3 cellular contexts compared by ENCODE assay signal in genomic region chr2:25692737-25693445, GRCh38.
TF ChIP-seq lines count a peak whose summit lies in the region.

No MANE protein-coding gene starts in this region.

TF ChIP-seq in A549, 52 proteins besides CTCF, POLR2A, EP300 and RAD21 (continued from another document):
- no peak for TF ChIP-seq BHLHE40 (IDR thresholded peaks at IDR 0.05; ENCODE audit: low read depth, low read length)
- no peak for TF ChIP-seq ESRRA (IDR thresholded peaks at IDR 0.05; ENCODE audit: borderline replicate concordance, low read length)
- TF ChIP-seq POLR2AphosphoS2 (conservative IDR thresholded peaks at IDR 0.05; ENCODE audit: low read length), result no peak
- TF ChIP-seq MAFK (IDR thresholded peaks at IDR 0.05; ENCODE audit: partially characterized antibody), result no peak
- TF ChIP-seq MAZ (IDR thresholded peaks at IDR 0.05; ENCODE audit: borderline replicate concordance, low read depth, low read length), result no peak
- TF ChIP-seq KDM5A (IDR thresholded peaks at IDR 0.05), result no peak
- no peak for TF ChIP-seq TFCP2L1 (CRISPR knock-in tag; IDR thresholded peaks at IDR 0.05)
- TF ChIP-seq RFX5 (IDR thresholded peaks at IDR 0.05), result no peak
- no peak for TF ChIP-seq ZNF302 (CRISPR knock-in tag; IDR thresholded peaks at IDR 0.05)
- TF ChIP-seq RARB (CRISPR knock-in tag; IDR thresholded peaks at IDR 0.05), result no peak
- TF ChIP-seq BCL3 (IDR thresholded peaks at IDR 0.05), result no peak
- TF ChIP-seq JUN (IDR thresholded peaks at IDR 0.05), result no peak
- no peak for TF ChIP-seq PBX3 (IDR thresholded peaks at IDR 0.05)
- TF ChIP-seq PHF8 (IDR thresholded peaks at IDR 0.05; ENCODE audit: borderline replicate concordance, low read depth), result no peak
- no peak for TF ChIP-seq CHD2 (IDR thresholded peaks at IDR 0.05; ENCODE audit: low read length, partially characterized antibody)

TF ChIP-seq in HCT116, 20 proteins besides CTCF, POLR2A, EP300 and RAD21 (continued from another document):
- TF ChIP-seq REST (IDR thresholded peaks at IDR 0.05; ENCODE audit: low read depth) (no peak), POLR2AphosphoS5 (IDR thresholded peaks at IDR 0.05; ENCODE audit: low read depth, low read length) (no peak), EZH2 (IDR thresholded peaks at IDR 0.05) (no peak), TCF7L2 (IDR thresholded peaks at IDR 0.05; ENCODE audit: borderline replicate concordance, extremely low read depth, insufficient read depth, insufficient read length) (no peak), JUND (IDR thresholded peaks at IDR 0.05) (no peak), CBX3 (IDR thresholded peaks at IDR 0.05; ENCODE audit: low read depth) (no peak), ATF3 (IDR thresholded peaks at IDR 0.05) (no peak), SRF (IDR thresholded peaks at IDR 0.05; ENCODE audit: low read depth) (no peak), ELF1 (IDR thresholded peaks at IDR 0.05; ENCODE audit: borderline replicate concordance, low read depth) (no peak), SIN3A (IDR thresholded peaks at IDR 0.05; ENCODE audit: low read depth) (no peak), EGR1 (IDR thresholded peaks at IDR 0.05; ENCODE audit: low read depth) (no peak), MAX (IDR thresholded peaks at IDR 0.05) (no peak), ZBTB33 (IDR thresholded peaks at IDR 0.05; ENCODE audit: extremely low read depth, insufficient replicate concordance, low read length) (no peak), ZNF274 (IDR thresholded peaks at IDR 0.05; ENCODE audit: low read depth, low read length) (no peak), YY1 (IDR thresholded peaks at IDR 0.05; ENCODE audit: extremely low read depth, insufficient replicate concordance, low read depth, low read length) (no peak), CEBPB (IDR thresholded peaks at IDR 0.05; ENCODE audit: low read depth) (no peak), FOSL1 (IDR thresholded peaks at IDR 0.05; ENCODE audit: low read depth) (no peak), SP1 (IDR thresholded peaks at IDR 0.05; ENCODE audit: low read depth) (no peak)

TF ChIP-seq in WTC11, 78 proteins besides CTCF, POLR2A, EP300 and RAD21 (continued from another document):
- TF ChIP-seq ATF3 (CRISPR knock-in tag; conservative IDR thresholded peaks at IDR 0.05), result no peak
- no peak for TF ChIP-seq ATF2 (CRISPR knock-in tag; IDR thresholded peaks at IDR 0.05; ENCODE audit: borderline replicate concordance, low read depth)
- TF ChIP-seq ZNF532 (CRISPR knock-in tag; IDR thresholded peaks at IDR 0.05; ENCODE audit: borderline replicate concordance), result no peak
- TF ChIP-seq PREB (CRISPR knock-in tag; IDR thresholded peaks at IDR 0.05; ENCODE audit: borderline replicate concordance), result no peak
- no peak for TF ChIP-seq USF2 (CRISPR knock-in tag; IDR thresholded peaks at IDR 0.05)
- no peak for TF ChIP-seq ZMAT4 (CRISPR knock-in tag; IDR thresholded peaks at IDR 0.05)
- TF ChIP-seq GRHL2 (CRISPR knock-in tag; IDR thresholded peaks at IDR 0.05; ENCODE audit: insufficient replicate concordance, severe bottlenecking), result no peak
- TF ChIP-seq HMGXB4 (CRISPR knock-in tag; IDR thresholded peaks at IDR 0.05), result no peak
- no peak for TF ChIP-seq FOXK1 (CRISPR knock-in tag; IDR thresholded peaks at IDR 0.05)
- no peak for TF ChIP-seq FOXP4 (CRISPR knock-in tag; IDR thresholded peaks at IDR 0.05)
- no peak for TF ChIP-seq AR (CRISPR knock-in tag; IDR thresholded peaks at IDR 0.05)
- TF ChIP-seq RELA (CRISPR knock-in tag; IDR thresholded peaks at IDR 0.05; ENCODE audit: borderline replicate concordance), result no peak
- TF ChIP-seq ZNF121 (CRISPR knock-in tag; IDR thresholded peaks at IDR 0.05), result no peak
- no peak for TF ChIP-seq ZNF396 (CRISPR knock-in tag; IDR thresholded peaks at IDR 0.05; ENCODE audit: borderline replicate concordance)
- no peak for TF ChIP-seq AFF4 (CRISPR knock-in tag; IDR thresholded peaks at IDR 0.05; ENCODE audit: borderline replicate concordance)
- no peak for TF ChIP-seq NFE2L1 (CRISPR knock-in tag; IDR thresholded peaks at IDR 0.05)
